In genomic region chr1:54359393-54360162, GRCh38 we compare ENCODE assay signal across 13 cellular contexts. TPM values are rescaled to one million over a fixed set of nuclear protein-coding genes. Genes with fewer than 3 reads are reported as not detected.
DNase-seq lines count a peak whose midpoint lies in the region; ATAC-seq and TF ChIP-seq lines count a peak whose summit lies in the region.
"Had no signal": no experiment of that assay in that cellular context is flagged by ENCODE, and none has a peak within 500 bp of the region (broad histone marks: within the 10 kb centered on the region; RNA-seq: fewer than 3 reads in every experiment).

No MANE protein-coding gene starts in this region.

- H3K4me1 ChIP-seq in CD8-positive, alpha-beta T cell (ENCODE audit: insufficient read depth, low read length) = peaks cover 42% of the 10 kb centered on the region
- H3K4me1 ChIP-seq: foreskin keratinocyte had no signal

- no peaks in the 10 kb centered on the region for H3K27me3 ChIP-seq in CD8-positive, alpha-beta T cell (ENCODE audit: insufficient read depth, low read length)
- H3K27me3 ChIP-seq: foreskin keratinocyte, MG63 had no signal

- peaks cover 19% of the 10 kb centered on the region for H3K36me3 Mint-ChIP-seq in CD8-positive, alpha-beta T cell
- peaks cover 7% of the 10 kb centered on the region for H3K36me3 Mint-ChIP-seq in activated naive CD8-positive, alpha-beta T cell treated with anti-CD3 and anti-CD28 coated beads, Interleukin-2, amount 50 U/mL, for 24 hours (ENCODE audit: low read depth)
- H3K36me3 Mint-ChIP-seq in memory B cell = peaks cover 4% of the 10 kb centered on the region

- no peaks in the 10 kb centered on the region for H3K9me3 Mint-ChIP-seq in CD8-positive, alpha-beta T cell
- no peaks in the 10 kb centered on the region for H3K9me3 Mint-ChIP-seq in activated naive CD8-positive, alpha-beta T cell treated with anti-CD3 and anti-CD28 coated beads, Interleukin-2, amount 50 U/mL, for 24 hours
- no peaks in the 10 kb centered on the region for H3K9me3 Mint-ChIP-seq in memory B cell
- H3K9me3 Mint-ChIP-seq: CD8-positive, alpha-beta memory T cell had no signal

- no peak for ATAC-seq in CD8-positive, alpha-beta T cell
- ATAC-seq in activated naive CD8-positive, alpha-beta T cell treated with anti-CD3 and anti-CD28 coated beads, Interleukin-2, amount 50 U/mL, for 24 hours = peak; percentile 77
- ATAC-seq in memory B cell (ENCODE audit: low read depth) (no peak), GM21423 (IDR thresholded peaks at IDR 0.05; ENCODE audit: unreplicated experiment) (no peak)
- ATAC-seq: foreskin keratinocyte, SK-N-SH treated with all-trans-retinoic acid at 6 μM for 48 hours had no signal

- no peaks in the 10 kb centered on the region for H3K27me3 Mint-ChIP-seq in CD8-positive, alpha-beta T cell (ENCODE audit: low read depth)
- H3K27me3 Mint-ChIP-seq in activated naive CD8-positive, alpha-beta T cell treated with anti-CD3 and anti-CD28 coated beads, Interleukin-2, amount 50 U/mL, for 24 hours = no peaks in the 10 kb centered on the region
- no peaks in the 10 kb centered on the region for H3K27me3 Mint-ChIP-seq in memory B cell
- H3K27me3 Mint-ChIP-seq: CD8-positive, alpha-beta memory T cell had no signal

- H3K36me3 ChIP-seq in CD8-positive, alpha-beta T cell (ENCODE audit: insufficient read depth, low read length) = no peaks in the 10 kb centered on the region
- H3K36me3 ChIP-seq: MG63 had no signal

- POLR2A ChIA-PET in CD8-positive, alpha-beta T cell (lab: Charles Lee) = no interaction called here

- peak overlapping the region; percentile 42 for H3K27ac Mint-ChIP-seq in CD8-positive, alpha-beta T cell
- H3K27ac Mint-ChIP-seq in activated naive CD8-positive, alpha-beta T cell treated with anti-CD3 and anti-CD28 coated beads, Interleukin-2, amount 50 U/mL, for 24 hours = peak overlapping the region; percentile 39
- H3K27ac Mint-ChIP-seq in memory B cell = peak overlapping the region; percentile 67

- CTCF ChIA-PET in CD8-positive, alpha-beta T cell (lab: Charles Lee) = interaction anchor here (0.6 to 1.0 kb wide), 2 partner anchors 130 to 290 kb away, joined by 3 to 4 read pairs; no protein-coding TSS in a partner anchor

- H3K27ac ChIP-seq in CD8-positive, alpha-beta T cell (ENCODE audit: low read depth, low read length) = no peak overlapping the region
- H3K27ac ChIP-seq: foreskin keratinocyte had no signal

- no peak overlapping the region for H3K4me3 Mint-ChIP-seq in CD8-positive, alpha-beta T cell
- H3K4me3 Mint-ChIP-seq in activated naive CD8-positive, alpha-beta T cell treated with anti-CD3 and anti-CD28 coated beads, Interleukin-2, amount 50 U/mL, for 24 hours = no peak overlapping the region
- H3K4me3 Mint-ChIP-seq in memory B cell = no peak overlapping the region
- H3K4me3 Mint-ChIP-seq: CD8-positive, alpha-beta memory T cell had no signal

- no peaks in the 10 kb centered on the region for H3K9me3 ChIP-seq in CD8-positive, alpha-beta T cell (ENCODE audit: low read length)
- H3K9me3 ChIP-seq: MG63 had no signal

- H3K4me3 ChIP-seq in AG10803 (ENCODE audit: low read length) = no peak overlapping the region
- no peak overlapping the region for H3K4me3 ChIP-seq in CD8-positive, alpha-beta T cell (ENCODE audit: low read depth, low read length)
- H3K4me3 ChIP-seq: MG63 had no signal

- peak; percentile 36 for DNase-seq in AG10803 (ENCODE audit: low read depth)
- DNase-seq in CD8-positive, alpha-beta T cell = no peak
- peak; percentile 26 for DNase-seq in activated naive CD8-positive, alpha-beta T cell treated with anti-CD3 and anti-CD28 coated beads, Interleukin-2, amount 50 U/mL, for 24 hours
- DNase-seq in memory B cell (ENCODE audit: low spot score in 2 of 2) = no peak
- DNase-seq in activated effector memory CD4-positive, alpha-beta T cell treated with anti-CD3 and anti-CD28 coated beads, Interleukin-2, amount 50 U/mL, for 16 hours = no peak
- DNase-seq in T1000 (lab: John Stamatoyannopoulos, UW) = no peak
- DNase-seq: amygdala; CD8-positive, alpha-beta memory T cell; foreskin keratinocyte; NCI-H2171 treated with DMSO at 0.1 percent for 48 hours had no signal

- peaks cover 91% of the 10 kb centered on the region for H3K4me1 Mint-ChIP-seq in CD8-positive, alpha-beta T cell (ENCODE audit: low read depth)
- peaks cover 84% of the 10 kb centered on the region for H3K4me1 Mint-ChIP-seq in activated naive CD8-positive, alpha-beta T cell treated with anti-CD3 and anti-CD28 coated beads, Interleukin-2, amount 50 U/mL, for 24 hours
- H3K4me1 Mint-ChIP-seq in memory B cell = peaks cover 36% of the 10 kb centered on the region

- intact Hi-C loops in CD8-positive, alpha-beta T cell (cut with DNase I, micrococcal nuclease) = loop anchor here (1.0 to 5.0 kb wide), 4 partner anchors 41 to 129 kb away; no protein-coding TSS in a partner anchor

- no peak; the same call in 1 of the 2 replicates for TF ChIP-seq CTCF in AG10803 (conservative IDR thresholded peaks at IDR 0.05; ENCODE audit: low read length)
- TF ChIP-seq CTCF in CD8-positive, alpha-beta T cell (IDR thresholded peaks at IDR 0.05) = no peak

RNA-seq across cellular contexts. Expression of gene SSBP3, which starts 46.6 kb away (rescaled TPM):
- total RNA-seq in CD8-positive, alpha-beta T cell = 10 to 100 TPM; 41.5 to 47.7 TPM

Comparison
In these comparisons a context has a peak if more than half of its experiments do, and no peak if none do; other contexts are left out.
1. DNase-seq: peak in AG10803 (single experiment) and activated naive CD8-positive, alpha-beta T cell treated with anti-CD3 and anti-CD28 coated beads, Interleukin-2, amount 50 U/mL, for 24 hours (single experiment); none in CD8-positive, alpha-beta T cell (0 of 7), memory B cell (0 of 2), activated effector memory CD4-positive, alpha-beta T cell treated with anti-CD3 and anti-CD28 coated beads, Interleukin-2, amount 50 U/mL, for 16 hours (single experiment) and T1000 (single experiment).
2. Peak in every context shown above with its lines, with median percentiles within 50 percentile points of each other: H3K27ac Mint-ChIP-seq.